Comparison of ENCODE assay signal across 12 cellular contexts in genomic region chrX:39809326-39809725, GRCh38.
A peak's percentile ranks its signal among the peaks of the same experiment; 100 is the strongest.
DNase-seq lines count a peak whose midpoint lies in the region; ATAC-seq and TF ChIP-seq lines count a peak whose summit lies in the region.
"Had no signal": no experiment of that assay in that cellular context is flagged by ENCODE, and none has a peak within 500 bp of the region (broad histone marks: within the 10 kb centered on the region; RNA-seq: fewer than 3 reads in every experiment).

No MANE protein-coding gene starts in this region.

- TF ChIP-seq RAD21 in HCT116 (IDR thresholded peaks at IDR 0.05; ENCODE audit: low read depth): no peak

- H3K9me3 ChIP-seq in HCT116 (ENCODE audit: control insufficient read depth in 1 of 2, insufficient read depth in 1 of 2, low read depth in 1 of 2, low read length in 2 of 2) (no peaks in the 10 kb centered on the region), smooth muscle cell (replicated peaks; ENCODE audit: low read depth) (no peaks in the 10 kb centered on the region), left lung (no peaks in the 10 kb centered on the region)
- H3K9me3 ChIP-seq: right lobe of liver had no signal

- H3K4me3 ChIP-seq in HCT116 (replicated peaks in 1 of 2; ENCODE audit: low read depth in 1 of 2, low read length in 2 of 2): no peak overlapping the region
- no peak overlapping the region for H3K4me3 ChIP-seq in foreskin fibroblast (ENCODE audit: low read depth in 1 of 2, low read length in 2 of 2)
- no peak overlapping the region for H3K4me3 ChIP-seq in smooth muscle cell
- no peak overlapping the region for H3K4me3 ChIP-seq in left lung
- H3K4me3 ChIP-seq: right lobe of liver had no signal

- DNase-seq in HCT116 (ENCODE audit: low read depth, low spot score): no peak
- DNase-seq in amniotic epithelial cell (ENCODE audit: low read depth): peak; percentile 14
- peak; percentile 81 to 83 for DNase-seq in foreskin fibroblast
- DNase-seq in smooth muscle cell (lab: John Stamatoyannopoulos, UW; ENCODE audit: unreplicated experiment): no peak
- no peak for DNase-seq in HK-2 (ENCODE audit: unreplicated experiment)
- no peak for DNase-seq in left lung
- DNase-seq: activated T-cell treated with anti-CD3 and anti-CD28 coated beads, Interleukin-2, amount 50 U/mL, for 72 hours; immature natural killer cell; NCI-H2107; right lobe of liver had no signal

- H3K79me2 ChIP-seq in HCT116 (ENCODE audit: insufficient read depth, low read length) (no peaks in the 10 kb centered on the region), smooth muscle cell (ENCODE audit: low read depth) (no peaks in the 10 kb centered on the region)

- CTCF ChIA-PET in HCT116 (lab: Charles Lee): no interaction called here

- ATAC-seq in HCT116: no peak
- ATAC-seq in HG02981 (IDR thresholded peaks at IDR 0.05; ENCODE audit: unreplicated experiment): no peak
- ATAC-seq in left lung: no peak
- ATAC-seq in GM21526 (IDR thresholded peaks at IDR 0.05; ENCODE audit: low FRiP score, unreplicated experiment): no peak
- ATAC-seq: activated T-cell treated with anti-CD3 and anti-CD28 coated beads, Interleukin-2, amount 50 U/mL, for 72 hours had no signal

- intact Hi-C loops in HCT116 (cut with micrococcal nuclease): no loop called here
- intact Hi-C loops in left lung (cut with DNase I): no loop called here

- 56% methylated on average over 4 of the region's 4 CpGs for WGBS in smooth muscle cell (ENCODE audit: low lambda C conversion rate)

- POLR2A ChIA-PET in HCT116 (lab: Charles Lee): no interaction called here

- no peak for TF ChIP-seq POLR2A in HCT116 (IDR thresholded peaks at IDR 0.05; ENCODE audit: borderline replicate concordance, extremely low read depth, insufficient read depth, insufficient read length)

- H2AFZ ChIP-seq in HCT116 (ENCODE audit: low read depth, low read length, poor library complexity, severe bottlenecking) (no peak overlapping the region), smooth muscle cell (ENCODE audit: low read depth) (no peak overlapping the region)

- H3K36me3 ChIP-seq in HCT116 (ENCODE audit: control insufficient read depth in 1 of 2, insufficient read depth in 2 of 2, low read length in 2 of 2) (no peaks in the 10 kb centered on the region), smooth muscle cell (ENCODE audit: low read depth) (no peaks in the 10 kb centered on the region), left lung (no peaks in the 10 kb centered on the region)
- H3K36me3 ChIP-seq: right lobe of liver had no signal

- H3K27me3 ChIP-seq in HCT116 (ENCODE audit: insufficient read depth, low read length) (no peaks in the 10 kb centered on the region), smooth muscle cell (ENCODE audit: low read depth) (no peaks in the 10 kb centered on the region), left lung (no peaks in the 10 kb centered on the region)
- H3K27me3 ChIP-seq: right lobe of liver had no signal

- no peak for TF ChIP-seq CTCF in HCT116 (IDR thresholded peaks at IDR 0.05 in 2 of 3, conservative IDR thresholded peaks at IDR 0.05 in 1 of 3; ENCODE audit: borderline replicate concordance in 1 of 3, insufficient read depth in 1 of 3, low read depth in 2 of 3, low read length in 2 of 3)
- TF ChIP-seq CTCF in foreskin fibroblast (IDR thresholded peaks at IDR 0.05; ENCODE audit: low read depth, low read length): no peak
- no peak for TF ChIP-seq CTCF in smooth muscle cell (IDR thresholded peaks at IDR 0.05; ENCODE audit: borderline replicate concordance, insufficient read depth, poor library complexity, severe bottlenecking)
- TF ChIP-seq CTCF in left lung (IDR thresholded peaks at IDR 0.05): no peak

- no peak overlapping the region for H3K27ac ChIP-seq in HCT116 (ENCODE audit: low read depth, low read length)
- peak overlapping the region; percentile 98 for H3K27ac ChIP-seq in smooth muscle cell (ENCODE audit: low read depth)
- no peak overlapping the region for H3K27ac ChIP-seq in left lung
- H3K27ac ChIP-seq: right lobe of liver had no signal

- no peaks in the 10 kb centered on the region for H4K20me1 ChIP-seq in HCT116 (ENCODE audit: insufficient read depth)
- no peaks in the 10 kb centered on the region for H4K20me1 ChIP-seq in smooth muscle cell (ENCODE audit: low read depth)

- RAD21 ChIA-PET in HCT116 (lab: Charles Lee; ENCODE audit: low non-redundant PET in 1 of 2, low total read pairs in 2 of 2, uncharacterized antibody in 2 of 2, unreplicated experiment in 2 of 2): no interaction called here

- no peak overlapping the region for H3K4me2 ChIP-seq in HCT116 (ENCODE audit: low read length)
- peak overlapping the region; percentile 71 for H3K4me2 ChIP-seq in smooth muscle cell

- peaks cover 10% of the 10 kb centered on the region for H3F3A ChIP-seq in smooth muscle cell (ENCODE audit: low read depth)

- H3K4me1 ChIP-seq in HCT116 (ENCODE audit: control insufficient read depth in 1 of 2, insufficient read depth in 2 of 2, low read length in 2 of 2) (no peaks in the 10 kb centered on the region), smooth muscle cell (ENCODE audit: low read depth) (peaks cover 14% of the 10 kb centered on the region), left lung (peaks cover 0 to 20% of the 10 kb centered on the region in 2 donors)

- no peaks in the 10 kb centered on the region for H3K9me2 ChIP-seq in HCT116 (ENCODE audit: insufficient read depth)

- H3K9ac ChIP-seq in HCT116 (ENCODE audit: low read length) (no peak overlapping the region), smooth muscle cell (ENCODE audit: low read depth) (peak overlapping the region; percentile 84)

- no TSS peak for BruUV-seq in HCT116 (replicated peaks; lab: Mats Ljungman, UMichigan)

TF ChIP-seq in HCT116, 20 proteins besides CTCF, POLR2A, EP300 and RAD21:
- TF ChIP-seq SRF (IDR thresholded peaks at IDR 0.05; ENCODE audit: low read depth) (no peak), EGR1 (IDR thresholded peaks at IDR 0.05; ENCODE audit: low read depth) (no peak), FOSL1 (IDR thresholded peaks at IDR 0.05; ENCODE audit: low read depth) (peak; percentile 14; the same call in 1 of the 2 replicates)

Comparison
In these comparisons a context has a peak if more than half of its experiments do, and no peak if none do; other contexts are left out.
1. DNase-seq: peak in amniotic epithelial cell (single experiment) and foreskin fibroblast (2 of 2); none in HCT116 (single experiment), smooth muscle cell (single experiment), HK-2 (single experiment) and left lung (0 of 2).